ENCODE assay signal across 27 cellular contexts in the genomic region with DNA sequence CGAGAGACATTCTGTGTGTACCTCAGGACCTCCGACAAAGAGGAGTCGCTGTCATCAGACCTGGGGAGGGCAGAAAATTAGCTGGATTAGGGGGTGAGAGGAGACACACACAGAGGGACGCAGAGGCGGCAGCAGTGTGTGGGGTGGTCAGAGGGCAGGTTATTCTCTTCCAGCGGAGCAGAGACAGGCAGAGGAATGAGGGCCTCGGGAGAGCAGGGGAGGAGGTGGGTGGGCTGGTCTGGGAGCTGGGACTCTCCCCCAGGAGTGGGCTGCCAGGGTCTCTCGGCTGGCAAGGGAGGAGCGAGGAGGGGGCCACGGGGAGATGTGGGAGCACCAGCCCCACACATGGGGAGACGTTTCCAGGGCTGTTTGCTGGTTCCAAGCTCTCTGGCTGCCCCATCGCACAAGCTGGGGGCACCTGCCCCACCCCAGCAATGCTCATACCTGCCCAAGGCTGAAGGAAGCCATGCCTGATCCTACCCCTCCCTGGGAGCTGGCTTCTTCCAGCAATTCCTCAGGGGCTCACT.
"Had no signal": no experiment of that assay in that cellular context is flagged by ENCODE, and none has a peak within 500 bp of the region (broad histone marks: within the 10 kb centered on the region; RNA-seq: fewer than 3 reads in every experiment).

No MANE protein-coding gene starts in this region.

- H3K4me3 ChIP-seq: esophagus squamous epithelium, heart right ventricle, left lung, mucosa of descending colon, right lobe of liver, thoracic aorta, tibial nerve, upper lobe of right lung, uterus had no signal

- DNase-seq: cortex of kidney; effector memory CD8-positive, alpha-beta T cell; erythroblast; esophagus squamous epithelium; foreskin melanocyte; glutamatergic neuron; heart right ventricle; hippocampal formation; left cardiac atrium; left lung; mesenchymal stem cell; naive B cell; nephron progenitor cell; right lobe of liver; small intestine; stimulated activated CD4-positive, alpha-beta T cell treated with anti-CD3 and anti-CD28 coated beads, Interleukin-15, amount 100 ng/mL, for 24 hours; stimulated activated CD4-positive, alpha-beta T cell treated with anti-CD3 and anti-CD28 coated beads, Interleukin-2, amount 100 ng/mL, for 48 hours; stimulated activated naive CD4-positive, alpha-beta T cell treated with Interleukin-2 at 50 U/mL for 16 hours; upper lobe of right lung; uterus had no signal

- H2AFZ ChIP-seq: parathyroid adenoma had no signal

- H3K4me1 Mint-ChIP-seq: mesothelial cell of epicardium, naive B cell had no signal

- H3K4me3 Mint-ChIP-seq: effector memory CD8-positive, alpha-beta T cell; mesothelial cell of epicardium; naive B cell; nephron progenitor cell had no signal

- H3K27ac Mint-ChIP-seq: mesothelial cell of epicardium, nephron progenitor cell, progenitor cell of endocrine pancreas had no signal

- H3K4me1 ChIP-seq: esophagus squamous epithelium, left lung, parathyroid adenoma, right lobe of liver, tibial nerve, upper lobe of right lung, uterus had no signal

- H3K27ac ChIP-seq: esophagus squamous epithelium, heart right ventricle, left lung, neutrophil, parathyroid adenoma, right lobe of liver, thoracic aorta, tibial nerve, upper lobe of right lung, uterus had no signal

- H3K27me3 ChIP-seq: esophagus squamous epithelium, heart right ventricle, left lung, neutrophil, right lobe of liver, tibial nerve, upper lobe of right lung, uterus had no signal

- ATAC-seq: effector memory CD8-positive, alpha-beta T cell; left cardiac atrium; left lung; mucosa of descending colon; right lobe of liver; upper lobe of right lung had no signal

- H3K9me3 Mint-ChIP-seq: effector memory CD8-positive, alpha-beta T cell; mesothelial cell of epicardium; naive B cell had no signal

- H3K27me3 Mint-ChIP-seq: effector memory CD8-positive, alpha-beta T cell; naive B cell; progenitor cell of endocrine pancreas had no signal

- H3K9me3 ChIP-seq: esophagus squamous epithelium, left lung, mucosa of descending colon, neutrophil, right lobe of liver, thoracic aorta, tibial nerve, upper lobe of right lung, uterus had no signal

- H3K79me2 ChIP-seq: parathyroid adenoma had no signal

- H3K36me3 ChIP-seq: thoracic aorta, uterus had no signal
